In genomic region chrX:14056201-14056600, GRCh38 we compare ENCODE assay signal across 18 cellular contexts.
"Had no signal": no experiment of that assay in that cellular context is flagged by ENCODE, and none has a peak within 500 bp of the region (broad histone marks: within the 10 kb centered on the region; RNA-seq: fewer than 3 reads in every experiment).

No MANE protein-coding gene starts in this region.

- DNase-seq: activated B cell treated with CpG ODN at 0.5 μM for 24 hours; activated CD4-positive, alpha-beta T cell treated with anti-CD3 and anti-CD28 coated beads, Interleukin-2, amount 50 U/mL, for 1 hour; activated CD8-positive, alpha-beta T cell treated with anti-CD3 and anti-CD28 coated beads for 36 hours; activated gamma-delta T cell treated with Interleukin-2 at 50 U/mL for 16 hours; activated naive CD8-positive, alpha-beta T cell treated with anti-CD3 and anti-CD28 coated beads, Interleukin-2, amount 50 U/mL, for 24 hours; activated T-cell treated with anti-CD3 and anti-CD28 coated beads, Interleukin-2, amount 50 U/mL, for 4 hours; anterior cingulate cortex; cerebellar nuclear complex; dorsolateral prefrontal cortex; effector memory CD8-positive, alpha-beta T cell; erythroblast; islet precursor cell; left ventricle myocardium inferior; sigmoid colon; stimulated activated CD4-positive, alpha-beta T cell treated with anti-CD3 and anti-CD28 coated beads, Interleukin-1b, Interleukin-23, amount 100 ng/mL, for 48 hours; stimulated activated naive CD4-positive, alpha-beta T cell; T-helper 1 cell had no signal

- ATAC-seq: activated CD8-positive, alpha-beta T cell treated with anti-CD3 and anti-CD28 coated beads for 36 hours; activated naive CD8-positive, alpha-beta T cell treated with anti-CD3 and anti-CD28 coated beads, Interleukin-2, amount 50 U/mL, for 24 hours; activated T-cell treated with anti-CD3 and anti-CD28 coated beads, Interleukin-2, amount 50 U/mL, for 4 hours; activated T-helper 17 cell treated with anti-CD3 and anti-CD28 coated beads, Interleukin-2, amount 50 U/mL, for 72 hours; effector memory CD8-positive, alpha-beta T cell had no signal
